Comparison of ENCODE assay signal across 17 cellular contexts in genomic region chr18:40048886-40049650, GRCh38.
DNase-seq lines count a peak whose midpoint lies in the region; ATAC-seq and TF ChIP-seq lines count a peak whose summit lies in the region.
"Had no signal": no experiment of that assay in that cellular context is flagged by ENCODE, and none has a peak within 500 bp of the region (broad histone marks: within the 10 kb centered on the region; RNA-seq: fewer than 3 reads in every experiment).

No MANE protein-coding gene starts in this region.

- H3F3A ChIP-seq in neural cell (ENCODE audit: insufficient read depth, low read length, poor library complexity, severe bottlenecking): peaks cover 4% of the 10 kb centered on the region

- no peak overlapping the region for H3K9ac ChIP-seq in neural cell (ENCODE audit: low read length)

- H3K36me3 ChIP-seq in neural cell (ENCODE audit: insufficient read depth, low read length): no peaks in the 10 kb centered on the region
- H3K36me3 ChIP-seq: BE2C had no signal

- no peaks in the 10 kb centered on the region for H3K9me2 ChIP-seq in neural cell (ENCODE audit: insufficient read depth, low read length)

- no peak overlapping the region for H3K4me3 ChIP-seq in neural cell (ENCODE audit: low read length)

- no peaks in the 10 kb centered on the region for H3K36me3 Mint-ChIP-seq in stimulated activated effector memory CD8-positive, alpha-beta T cell treated with anti-CD3 and anti-CD28 coated beads, Interleukin-12 subunit alpha, Interleukin-12 subunit beta, amount 100 ng/mL, for 72 hours
- H3K36me3 Mint-ChIP-seq: CD4-positive, CD25-positive, alpha-beta regulatory T cell; CD8-positive, alpha-beta memory T cell had no signal

- no peak for ATAC-seq in HG02852 (IDR thresholded peaks at IDR 0.05; ENCODE audit: unreplicated experiment)
- no peak for ATAC-seq in stimulated activated effector memory CD8-positive, alpha-beta T cell treated with anti-CD3 and anti-CD28 coated beads, Interleukin-12 subunit alpha, Interleukin-12 subunit beta, amount 100 ng/mL, for 72 hours

- no peaks in the 10 kb centered on the region for H3K27me3 ChIP-seq in neural cell (ENCODE audit: insufficient read depth, low read depth, low read length)
- H3K27me3 ChIP-seq: BE2C had no signal

- H3K9me3 ChIP-seq in neural cell (ENCODE audit: low read length): no peaks in the 10 kb centered on the region
- H3K9me3 ChIP-seq: BE2C had no signal

- H3K4me2 ChIP-seq in neural cell (ENCODE audit: low read length): peak overlapping the region; percentile 34

- H3K9me3 Mint-ChIP-seq in stimulated activated effector memory CD8-positive, alpha-beta T cell treated with anti-CD3 and anti-CD28 coated beads, Interleukin-12 subunit alpha, Interleukin-12 subunit beta, amount 100 ng/mL, for 72 hours: peaks cover 11% of the 10 kb centered on the region
- H3K9me3 Mint-ChIP-seq: H9 had no signal

- peak; percentile 78 for TF ChIP-seq EP300 in neural cell (conservative IDR thresholded peaks at IDR 0.05; ENCODE audit: poor library complexity, severe bottlenecking)

- no peaks in the 10 kb centered on the region for H4K20me1 ChIP-seq in neural cell (ENCODE audit: insufficient read depth)

- TF ChIP-seq CTCF in neural cell (IDR thresholded peaks at IDR 0.05; ENCODE audit: poor library complexity, severe bottlenecking): peak; percentile 38

- no peak for TF ChIP-seq RAD21 in neural cell (conservative IDR thresholded peaks at IDR 0.05)

- no peak overlapping the region for H2AFZ ChIP-seq in neural cell (ENCODE audit: low read depth, low read length)

- H3K4me3 Mint-ChIP-seq in stimulated activated effector memory CD8-positive, alpha-beta T cell treated with anti-CD3 and anti-CD28 coated beads, Interleukin-12 subunit alpha, Interleukin-12 subunit beta, amount 100 ng/mL, for 72 hours: no peak overlapping the region
- H3K4me3 Mint-ChIP-seq: CD4-positive, CD25-positive, alpha-beta regulatory T cell; CD8-positive, alpha-beta memory T cell; H9 had no signal

- DNase-seq in NCI-H2171 treated with DMSO at 0.1 percent for 48 hours (lab: John Stamatoyannopoulos, UW): peak; percentile 75
- DNase-seq in NCI-H2171 (lab: John Stamatoyannopoulos, UW): no peak
- DNase-seq in SK-N-DZ (ENCODE audit: low spot score): peak; percentile 98
- peak; percentile 71 for DNase-seq in cerebellum (ENCODE audit: low spot score)
- DNase-seq in stimulated activated effector memory CD8-positive, alpha-beta T cell treated with anti-CD3 and anti-CD28 coated beads, Interleukin-12 subunit alpha, Interleukin-12 subunit beta, amount 100 ng/mL, for 72 hours (ENCODE audit: low spot score in 2 of 2): no peak
- DNase-seq in occipital lobe (lab: John Stamatoyannopoulos, UW): no peak
- DNase-seq: 8988T; BE2C; CD4-positive, CD25-positive, alpha-beta regulatory T cell; CD8-positive, alpha-beta memory T cell; COR-L47; DMS153; DMS79; GF-D8; H9 had no signal

- H3K27ac ChIP-seq in neural cell (ENCODE audit: low read length): peak overlapping the region; percentile 66

- H3K79me2 ChIP-seq in neural cell (replicated peaks; ENCODE audit: insufficient read depth, low read length): no peaks in the 10 kb centered on the region

- H3K27ac Mint-ChIP-seq in stimulated activated effector memory CD8-positive, alpha-beta T cell treated with anti-CD3 and anti-CD28 coated beads, Interleukin-12 subunit alpha, Interleukin-12 subunit beta, amount 100 ng/mL, for 72 hours: no peak overlapping the region
- H3K27ac Mint-ChIP-seq: CD8-positive, alpha-beta memory T cell had no signal

- H3K4me1 Mint-ChIP-seq in stimulated activated effector memory CD8-positive, alpha-beta T cell treated with anti-CD3 and anti-CD28 coated beads, Interleukin-12 subunit alpha, Interleukin-12 subunit beta, amount 100 ng/mL, for 72 hours: no peaks in the 10 kb centered on the region
- H3K4me1 Mint-ChIP-seq: CD8-positive, alpha-beta memory T cell had no signal

TF ChIP-seq in neural cell, 6 proteins besides CTCF, POLR2A, EP300 and RAD21:
- TF ChIP-seq REST (IDR thresholded peaks at IDR 0.05; ENCODE audit: borderline replicate concordance): peak; percentile 98
- TF ChIP-seq SMC3 (conservative IDR thresholded peaks at IDR 0.05; ENCODE audit: poor library complexity): peak; percentile 45
- TF ChIP-seq TAF1 (IDR thresholded peaks at IDR 0.05; ENCODE audit: low read depth): no peak
- peak; percentile 80 for TF ChIP-seq POLR2AphosphoS5 (IDR thresholded peaks at IDR 0.05)
- no peak for TF ChIP-seq MXI1 (conservative IDR thresholded peaks at IDR 0.05; ENCODE audit: poor library complexity, severe bottlenecking)
- no peak for TF ChIP-seq EZH2 (IDR thresholded peaks at IDR 0.05; ENCODE audit: borderline replicate concordance, insufficient read depth, low read length, poor library complexity, severe bottlenecking)

Comparison
In these comparisons a context has a peak if more than half of its experiments do, and no peak if none do; other contexts are left out.
1. DNase-seq: peak in NCI-H2171 treated with DMSO at 0.1 percent for 48 hours (single experiment), SK-N-DZ (single experiment) and cerebellum (single experiment); none in NCI-H2171 (single experiment), stimulated activated effector memory CD8-positive, alpha-beta T cell treated with anti-CD3 and anti-CD28 coated beads, Interleukin-12 subunit alpha, Interleukin-12 subunit beta, amount 100 ng/mL, for 72 hours (0 of 2) and occipital lobe (single experiment).